1 cellular context compared by ENCODE assay signal in genomic region chr1:154567386-154568164, GRCh38.
TF ChIP-seq lines count a peak whose summit lies in the region.

A gene with protein sequence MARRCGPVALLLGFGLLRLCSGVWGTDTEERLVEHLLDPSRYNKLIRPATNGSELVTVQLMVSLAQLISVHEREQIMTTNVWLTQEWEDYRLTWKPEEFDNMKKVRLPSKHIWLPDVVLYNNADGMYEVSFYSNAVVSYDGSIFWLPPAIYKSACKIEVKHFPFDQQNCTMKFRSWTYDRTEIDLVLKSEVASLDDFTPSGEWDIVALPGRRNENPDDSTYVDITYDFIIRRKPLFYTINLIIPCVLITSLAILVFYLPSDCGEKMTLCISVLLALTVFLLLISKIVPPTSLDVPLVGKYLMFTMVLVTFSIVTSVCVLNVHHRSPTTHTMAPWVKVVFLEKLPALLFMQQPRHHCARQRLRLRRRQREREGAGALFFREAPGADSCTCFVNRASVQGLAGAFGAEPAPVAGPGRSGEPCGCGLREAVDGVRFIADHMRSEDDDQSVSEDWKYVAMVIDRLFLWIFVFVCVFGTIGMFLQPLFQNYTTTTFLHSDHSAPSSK (plus strand): TSS chr1:154567778. CDS start chr1:154568045, 267 bp downstream.

TF ChIP-seq in HepG2, 621 proteins besides CTCF, POLR2A, EP300 and RAD21 (continued from another document and continues in another):
- TF ChIP-seq ZNF513 (CRISPR knock-in tag; conservative IDR thresholded peaks at IDR 0.05): no peak
- TF ChIP-seq, protein P1, sequence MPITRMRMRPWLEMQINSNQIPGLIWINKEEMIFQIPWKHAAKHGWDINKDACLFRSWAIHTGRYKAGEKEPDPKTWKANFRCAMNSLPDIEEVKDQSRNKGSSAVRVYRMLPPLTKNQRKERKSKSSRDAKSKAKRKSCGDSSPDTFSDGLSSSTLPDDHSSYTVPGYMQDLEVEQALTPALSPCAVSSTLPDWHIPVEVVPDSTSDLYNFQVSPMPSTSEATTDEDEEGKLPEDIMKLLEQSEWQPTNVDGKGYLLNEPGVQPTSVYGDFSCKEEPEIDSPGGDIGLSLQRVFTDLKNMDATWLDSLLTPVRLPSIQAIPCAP (CRISPR knock-in tag; IDR thresholded peaks at IDR 0.05; ENCODE audit: low read depth): no peak
- no peak for TF ChIP-seq KAT7 (CRISPR knock-in tag; IDR thresholded peaks at IDR 0.05; ENCODE audit: borderline replicate concordance)
- TF ChIP-seq ZNF746 (CRISPR knock-in tag; IDR thresholded peaks at IDR 0.05): peak; percentile 64; the same call in 1 of the 2 replicates
- TF ChIP-seq SYNCRIP (IDR thresholded peaks at IDR 0.05; ENCODE audit: insufficient read depth, low read depth, low read length): no peak
- TF ChIP-seq KLF15 (CRISPR knock-in tag; IDR thresholded peaks at IDR 0.05; ENCODE audit: borderline replicate concordance): peak; percentile 83; the same call in 1 of the 2 replicates
- no peak for TF ChIP-seq SMARCE1 (IDR thresholded peaks at IDR 0.05; ENCODE audit: borderline replicate concordance)
- peak; percentile 94 for TF ChIP-seq ISX (CRISPR knock-in tag; conservative IDR thresholded peaks at IDR 0.05)
- no peak for TF ChIP-seq SMC3 (IDR thresholded peaks at IDR 0.05; ENCODE audit: low read length)
- no peak for TF ChIP-seq PHF8 (CRISPR knock-in tag; IDR thresholded peaks at IDR 0.05)
- TF ChIP-seq CHD2 (IDR thresholded peaks at IDR 0.05; ENCODE audit: low read depth, low read length): no peak
- no peak for TF ChIP-seq ZNF550 (CRISPR knock-in tag; IDR thresholded peaks at IDR 0.05; ENCODE audit: borderline replicate concordance)
- TF ChIP-seq SNAPC2 (CRISPR knock-in tag; IDR thresholded peaks at IDR 0.05): peak; percentile 90
- TF ChIP-seq RARA (CRISPR knock-in tag; IDR thresholded peaks at IDR 0.05): peak; percentile 82
- TF ChIP-seq ZSCAN25 (CRISPR knock-in tag; IDR thresholded peaks at IDR 0.05): peak; percentile 95
- peak; percentile 91 for TF ChIP-seq THRA (CRISPR knock-in tag; IDR thresholded peaks at IDR 0.05; ENCODE audit: borderline replicate concordance)
- TF ChIP-seq, protein P2, sequence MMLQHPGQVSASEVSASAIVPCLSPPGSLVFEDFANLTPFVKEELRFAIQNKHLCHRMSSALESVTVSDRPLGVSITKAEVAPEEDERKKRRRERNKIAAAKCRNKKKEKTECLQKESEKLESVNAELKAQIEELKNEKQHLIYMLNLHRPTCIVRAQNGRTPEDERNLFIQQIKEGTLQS (CRISPR knock-in tag; IDR thresholded peaks at IDR 0.05): peak; percentile 74; the same call in 1 of the 2 replicates
- TF ChIP-seq ZBTB38 (CRISPR knock-in tag; IDR thresholded peaks at IDR 0.05): peak; percentile 93
- no peak for TF ChIP-seq BRD4 (CRISPR knock-in tag; IDR thresholded peaks at IDR 0.05)
- 0 out of 2 replicates have a peak, but pooled peaks have one; percentile 31 for TF ChIP-seq GZF1 (CRISPR knock-in tag; IDR thresholded peaks at IDR 0.05)
- peak; percentile 99 for TF ChIP-seq ZNF709 (CRISPR knock-in tag; IDR thresholded peaks at IDR 0.05)
- peak; percentile 98 for TF ChIP-seq HOXA5 (CRISPR knock-in tag; IDR thresholded peaks at IDR 0.05)
- peak; percentile 98; the same call in 1 of the 2 replicates for TF ChIP-seq ZNF891 (CRISPR knock-in tag; IDR thresholded peaks at IDR 0.05)
- peak; percentile 98 for TF ChIP-seq ZNF138 (CRISPR knock-in tag; IDR thresholded peaks at IDR 0.05; ENCODE audit: low read depth)
- peak; percentile 94 for TF ChIP-seq BATF2 (CRISPR knock-in tag; IDR thresholded peaks at IDR 0.05)
- TF ChIP-seq JARID2 (CRISPR knock-in tag; IDR thresholded peaks at IDR 0.05; ENCODE audit: insufficient replicate concordance): no peak
- peak; percentile 90; the same call in 1 of the 2 replicates for TF ChIP-seq ZNF276 (CRISPR knock-in tag; IDR thresholded peaks at IDR 0.05; ENCODE audit: low read depth)
- TF ChIP-seq BCL3 (CRISPR knock-in tag; IDR thresholded peaks at IDR 0.05): peak; percentile 98
- TF ChIP-seq FUBP1 (CRISPR knock-in tag; IDR thresholded peaks at IDR 0.05; ENCODE audit: borderline replicate concordance): no peak
- peak; percentile 85; the same call in 1 of the 2 replicates for TF ChIP-seq CAMTA2 (CRISPR knock-in tag; IDR thresholded peaks at IDR 0.05; ENCODE audit: borderline replicate concordance)
- TF ChIP-seq ATF6 (CRISPR knock-in tag; conservative IDR thresholded peaks at IDR 0.05): peak; percentile 95; the same call in 1 of the 2 replicates
- TF ChIP-seq ZNF646 (CRISPR knock-in tag; IDR thresholded peaks at IDR 0.05): 0 out of 2 replicates have a peak, but pooled peaks have one; percentile 32
- peak; percentile 83 for TF ChIP-seq FOXO1 (CRISPR knock-in tag; IDR thresholded peaks at IDR 0.05)
- no peak for TF ChIP-seq ZEB1 (IDR thresholded peaks at IDR 0.05; ENCODE audit: insufficient replicate concordance, low read depth)
- TF ChIP-seq NR2F6 (IDR thresholded peaks at IDR 0.05): no peak
- 0 out of 2 replicates have a peak, but pooled peaks have one; percentile 29 for TF ChIP-seq NR2F6 (CRISPR knock-in tag; IDR thresholded peaks at IDR 0.05)
- peak; percentile 100 for TF ChIP-seq MTERF4 (CRISPR knock-in tag; IDR thresholded peaks at IDR 0.05)
- peak; percentile 88; the same call in 1 of the 2 replicates for TF ChIP-seq ZNF558 (CRISPR knock-in tag; IDR thresholded peaks at IDR 0.05; ENCODE audit: borderline replicate concordance)
